8 cellular contexts compared by ENCODE assay signal in the genomic region with DNA sequence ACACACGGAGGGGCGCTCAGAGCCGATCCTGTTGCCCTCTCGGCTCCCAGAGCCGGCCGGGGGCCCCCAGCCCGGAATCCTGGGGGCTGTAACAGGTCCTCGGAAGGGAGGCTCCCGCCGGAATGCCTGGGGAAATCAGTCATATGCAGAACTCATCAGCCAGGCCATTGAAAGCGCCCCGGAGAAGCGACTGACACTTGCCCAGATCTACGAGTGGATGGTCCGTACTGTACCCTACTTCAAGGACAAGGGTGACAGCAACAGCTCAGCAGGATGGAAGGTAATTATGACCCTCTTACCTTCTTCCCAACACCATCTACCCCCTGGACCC. TPM values are rescaled to one million over a fixed set of nuclear protein-coding genes. Genes with fewer than 3 reads are reported as not detected.
DNase-seq lines count a peak whose midpoint lies in the region; ATAC-seq and TF ChIP-seq lines count a peak whose summit lies in the region.

No MANE protein-coding gene starts in this region.

- H3K4me1 ChIP-seq in iPS-20b (ENCODE audit: insufficient read depth, low read length), result peaks cover 14% of the 10 kb centered on the region

- no peaks in the 10 kb centered on the region for H3K9me3 ChIP-seq in iPS-20b (ENCODE audit: insufficient read depth, low read depth, low read length)

- H3K27ac Mint-ChIP-seq in HFFc6, result no peak overlapping the region
- no peak overlapping the region for H3K27ac Mint-ChIP-seq in activated naive CD8-positive, alpha-beta T cell
- peak overlapping the region in 1 of 2 donors; percentile 71 for H3K27ac Mint-ChIP-seq in stimulated activated naive CD8-positive, alpha-beta T cell treated with anti-CD3 and anti-CD28 coated beads, Interleukin-15, amount 100 ng/mL, for 72 hours

- no peak for ATAC-seq in stimulated activated naive CD8-positive, alpha-beta T cell treated with anti-CD3 and anti-CD28 coated beads, Interleukin-15, amount 100 ng/mL, for 72 hours
- ATAC-seq in GM19324 (IDR thresholded peaks at IDR 0.05; ENCODE audit: low FRiP score, unreplicated experiment) (no peak), GM18867 (IDR thresholded peaks at IDR 0.05; ENCODE audit: unreplicated experiment) (no peak), GM19463 (IDR thresholded peaks at IDR 0.05; ENCODE audit: unreplicated experiment) (no peak), HG02610 (IDR thresholded peaks at IDR 0.05; ENCODE audit: unreplicated experiment) (no peak)

- H3K9ac ChIP-seq in iPS-20b (ENCODE audit: low read depth, low read length), result peak overlapping the region; percentile 61; the same call in 1 of the 2 replicates

- H3K4me3 ChIP-seq in iPS-20b (ENCODE audit: low read length), result peak overlapping the region; percentile 89

- H3K36me3 Mint-ChIP-seq in HFFc6 (ENCODE audit: low read depth), result no peaks in the 10 kb centered on the region
- H3K36me3 Mint-ChIP-seq in activated naive CD8-positive, alpha-beta T cell, result no peaks in the 10 kb centered on the region

- no peaks in the 10 kb centered on the region for H3K9me3 Mint-ChIP-seq in HFFc6
- H3K9me3 Mint-ChIP-seq in activated naive CD8-positive, alpha-beta T cell (ENCODE audit: low read depth), result no peaks in the 10 kb centered on the region
- H3K9me3 Mint-ChIP-seq in stimulated activated naive CD8-positive, alpha-beta T cell treated with anti-CD3 and anti-CD28 coated beads, Interleukin-15, amount 100 ng/mL, for 72 hours, result no peaks in the 10 kb centered on the region

- peaks cover 7% of the 10 kb centered on the region; the same call in 1 of the 2 replicates for H3K4me1 Mint-ChIP-seq in HFFc6 (ENCODE audit: low read depth)
- H3K4me1 Mint-ChIP-seq in activated naive CD8-positive, alpha-beta T cell (ENCODE audit: low read depth), result peaks cover 46% of the 10 kb centered on the region
- peaks cover 53% of the 10 kb centered on the region for H3K4me1 Mint-ChIP-seq in stimulated activated naive CD8-positive, alpha-beta T cell treated with anti-CD3 and anti-CD28 coated beads, Interleukin-15, amount 100 ng/mL, for 72 hours

- no peaks in the 10 kb centered on the region; the same call in 1 of the 2 replicates for H3K27me3 Mint-ChIP-seq in HFFc6 (ENCODE audit: insufficient read depth)
- no peaks in the 10 kb centered on the region for H3K27me3 Mint-ChIP-seq in activated naive CD8-positive, alpha-beta T cell
- H3K27me3 Mint-ChIP-seq in stimulated activated naive CD8-positive, alpha-beta T cell treated with anti-CD3 and anti-CD28 coated beads, Interleukin-15, amount 100 ng/mL, for 72 hours, result no peaks in the 10 kb centered on the region

- TF ChIP-seq CTCF in HFFc6 (IDR thresholded peaks at IDR 0.05), result no peak

- H3K27ac ChIP-seq in iPS-20b (ENCODE audit: low read length), result no peak overlapping the region

- peak overlapping the region; percentile 98 for H3K4me3 Mint-ChIP-seq in HFFc6
- peak overlapping the region; percentile 97 for H3K4me3 Mint-ChIP-seq in activated naive CD8-positive, alpha-beta T cell
- peak overlapping the region; percentile 92 to 97 for H3K4me3 Mint-ChIP-seq in stimulated activated naive CD8-positive, alpha-beta T cell treated with anti-CD3 and anti-CD28 coated beads, Interleukin-15, amount 100 ng/mL, for 72 hours

- no peak for DNase-seq in HFFc6
- no peak for DNase-seq in stimulated activated naive CD8-positive, alpha-beta T cell treated with anti-CD3 and anti-CD28 coated beads, Interleukin-15, amount 100 ng/mL, for 72 hours

- peaks cover 3% of the 10 kb centered on the region; the same call in 1 of the 2 replicates for H3K36me3 ChIP-seq in iPS-20b (ENCODE audit: insufficient read depth, low read depth, low read length)

- H3K27me3 ChIP-seq in iPS-20b (ENCODE audit: insufficient read depth, low read length), result peaks cover 32% of the 10 kb centered on the region

RNA-seq across cellular contexts. Expression of a gene that starts 1.0 kb away (rescaled TPM):
- 1 to 10 TPM; 4.0 to 8.1 (median 6.0) TPM for total RNA-seq in HFFc6 (2021; fragmentation: NEBNext Ultra II Directional; extraction: Animal tissue kit (Norgen Biotek cat#: 25700))

RNA-seq across cellular contexts. Expression of a gene that starts 9.9 kb away (rescaled TPM):
- total RNA-seq in HFFc6 (2021; fragmentation: NEBNext Ultra II Directional; extraction: Animal tissue kit (Norgen Biotek cat#: 25700)), result not detected

RNA-seq across cellular contexts. Expression of a gene that starts 14.7 kb away (rescaled TPM):
- total RNA-seq in HFFc6 (2021; fragmentation: NEBNext Ultra II Directional; extraction: Animal tissue kit (Norgen Biotek cat#: 25700)), result under 1 TPM in 2 of 6 experiments, not detected in 4; 0.37 to 0.43 TPM

RNA-seq across cellular contexts. Expression of a gene that starts 21.7 kb away (rescaled TPM):
- 10 to 100 TPM; 22.8 to 31.2 (median 28.5) TPM for total RNA-seq in HFFc6 (2021; fragmentation: NEBNext Ultra II Directional; extraction: Animal tissue kit (Norgen Biotek cat#: 25700))

RNA-seq across cellular contexts. Expression of a gene that starts 28.5 kb away (rescaled TPM):
- total RNA-seq in HFFc6 (2021; fragmentation: NEBNext Ultra II Directional; extraction: Animal tissue kit (Norgen Biotek cat#: 25700)), result 100 to 1,000 TPM in 1 of 6 experiments, 10 to 100 TPM in 5; 87.0 to 101 (median 91.1) TPM
